ENCODE assay signal across 9 cellular contexts in the genomic region with DNA sequence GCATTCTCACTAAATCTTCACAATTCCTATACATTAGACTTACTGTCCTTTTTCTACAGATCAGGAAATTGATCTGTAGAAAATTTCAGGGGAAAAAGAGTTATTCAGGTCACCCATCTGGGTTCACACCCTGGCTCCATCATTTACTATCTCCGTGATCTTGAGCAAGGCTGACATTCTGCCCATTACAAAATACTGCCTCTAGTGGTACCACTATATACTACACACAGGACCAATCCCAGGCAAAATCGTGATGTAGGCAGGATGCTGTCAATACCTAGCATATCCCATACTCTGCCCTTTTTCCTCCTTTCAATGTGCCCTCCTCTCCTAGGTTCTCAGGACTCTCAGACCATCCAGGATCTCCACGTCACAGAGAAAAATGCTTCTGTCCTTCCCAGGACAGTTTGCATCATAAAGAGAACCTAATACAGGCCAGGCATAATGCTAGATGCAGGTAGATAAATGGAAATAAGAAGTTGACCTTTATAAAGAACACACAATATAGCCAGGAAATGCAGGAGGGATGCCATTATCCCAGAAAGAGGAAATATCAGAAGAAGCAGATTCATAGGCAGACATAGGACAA.
A peak's percentile ranks its signal among the peaks of the same experiment; 100 is the strongest.
DNase-seq lines count a peak whose midpoint lies in the region; ATAC-seq and TF ChIP-seq lines count a peak whose summit lies in the region.
"Had no signal": no experiment of that assay in that cellular context is flagged by ENCODE, and none has a peak within 500 bp of the region (broad histone marks: within the 10 kb centered on the region; RNA-seq: fewer than 3 reads in every experiment).

No MANE protein-coding gene starts in this region.

- no peaks in the 10 kb centered on the region for H3K9me3 Mint-ChIP-seq in glutamatergic neuron (ENCODE audit: unreplicated experiment)
- H3K9me3 Mint-ChIP-seq in activated T-cell treated with anti-CD3 and anti-CD28 coated beads, Interleukin-2, amount 50 U/mL, for 4 hours, result peaks cover 4% of the 10 kb centered on the region

- POLR2A ChIA-PET in BJ (lab: Charles Lee), result no interaction called here
- POLR2A ChIA-PET in PC-3 (lab: Charles Lee; ENCODE audit: unreplicated experiment), result no interaction called here

- BruUV-seq in PC-3 (replicated peaks; lab: Mats Ljungman, UMichigan), result no TSS peak

- CTCF ChIA-PET in BJ (lab: Yijun Ruan, JAX) (interaction anchor here (2.3 kb wide), 1 partner anchor 13 kb away, joined by 9 read pairs; no protein-coding TSS in a partner anchor), PC-3 (lab: Charles Lee) (no interaction called here)

- no peaks in the 10 kb centered on the region for H3F3A ChIP-seq in PC-3 (ENCODE audit: low read length, unreplicated experiment)

- peaks cover 2% of the 10 kb centered on the region for H3K27me3 Mint-ChIP-seq in glutamatergic neuron (ENCODE audit: unreplicated experiment)
- no peaks in the 10 kb centered on the region for H3K27me3 Mint-ChIP-seq in activated T-cell treated with anti-CD3 and anti-CD28 coated beads, Interleukin-2, amount 50 U/mL, for 4 hours (ENCODE audit: low read depth)

- H3K4me2 ChIP-seq in PC-3 (ENCODE audit: low read length), result no peak overlapping the region

- H3K27ac ChIP-seq in PC-3 (ENCODE audit: low read length), result no peak overlapping the region
- H3K27ac ChIP-seq: SK-N-MC had no signal

- no peak overlapping the region for H3K4me3 Mint-ChIP-seq in glutamatergic neuron (ENCODE audit: unreplicated experiment)
- no peak overlapping the region for H3K4me3 Mint-ChIP-seq in activated T-cell treated with anti-CD3 and anti-CD28 coated beads, Interleukin-2, amount 50 U/mL, for 4 hours

- H3K9me3 ChIP-seq in PC-3 (ENCODE audit: low read length), result no peaks in the 10 kb centered on the region

- ATAC-seq in GM18520 (IDR thresholded peaks at IDR 0.05; ENCODE audit: unreplicated experiment), result peak; percentile 53
- ATAC-seq in HG02981 (IDR thresholded peaks at IDR 0.05; ENCODE audit: unreplicated experiment), result peak; percentile 80
- peak; percentile 20; the same call in 1 of the 2 replicates for ATAC-seq in PC-3
- ATAC-seq in activated T-cell treated with anti-CD3 and anti-CD28 coated beads, Interleukin-2, amount 50 U/mL, for 4 hours, result no peak

- no peak for DNase-seq in BJ (ENCODE audit: low read depth)
- DNase-seq in PC-3, result peak; percentile 36
- DNase-seq in glutamatergic neuron, result no peak
- DNase-seq in activated T-cell treated with anti-CD3 and anti-CD28 coated beads, Interleukin-2, amount 50 U/mL, for 4 hours, result no peak
- DNase-seq in stimulated activated naive CD4-positive, alpha-beta T cell (lab: John Stamatoyannopoulos, UW), result no peak
- no peak for DNase-seq in NCI-H2227 (lab: John Stamatoyannopoulos, UW; ENCODE audit: unreplicated experiment)

- H3K9ac ChIP-seq in PC-3 (ENCODE audit: low read length), result no peak overlapping the region

- H4K20me1 ChIP-seq in PC-3 (ENCODE audit: low read length), result no peaks in the 10 kb centered on the region

- no peak overlapping the region for H3K4me3 ChIP-seq in BJ (ENCODE audit: low read depth, low read length)
- no peak overlapping the region for H3K4me3 ChIP-seq in PC-3 (ENCODE audit: low read length)
- H3K4me3 ChIP-seq: SK-N-MC had no signal

- intact Hi-C loops in PC-3 (cut with micrococcal nuclease), result no loop called here

- no peaks in the 10 kb centered on the region for H3K4me1 ChIP-seq in PC-3 (ENCODE audit: insufficient read depth, low read length)

- no peaks in the 10 kb centered on the region for H3K79me2 ChIP-seq in PC-3 (ENCODE audit: low read length)

- H3K4me1 Mint-ChIP-seq in glutamatergic neuron (ENCODE audit: low read depth, unreplicated experiment), result no peaks in the 10 kb centered on the region
- H3K4me1 Mint-ChIP-seq in activated T-cell treated with anti-CD3 and anti-CD28 coated beads, Interleukin-2, amount 50 U/mL, for 4 hours (ENCODE audit: low read depth), result no peaks in the 10 kb centered on the region

- no peaks in the 10 kb centered on the region for H3K9me2 ChIP-seq in PC-3 (replicated peaks; ENCODE audit: low read length)

- H3K36me3 Mint-ChIP-seq in glutamatergic neuron (ENCODE audit: unreplicated experiment), result no peaks in the 10 kb centered on the region
- H3K36me3 Mint-ChIP-seq in activated T-cell treated with anti-CD3 and anti-CD28 coated beads, Interleukin-2, amount 50 U/mL, for 4 hours (ENCODE audit: insufficient read depth), result no peaks in the 10 kb centered on the region

- TF ChIP-seq CTCF in BJ (IDR thresholded peaks at IDR 0.05; ENCODE audit: insufficient read depth, low read depth, low read length) (peak; percentile 66), PC-3 (conservative IDR thresholded peaks at IDR 0.05; ENCODE audit: low read depth, low read length) (peak; percentile 64), glutamatergic neuron (IDR thresholded peaks at IDR 0.05; ENCODE audit: partially characterized antibody, unreplicated experiment) (peak; percentile 81)

- H3K27me3 ChIP-seq in BJ (ENCODE audit: control insufficient read depth, insufficient read depth, low read length) (no peaks in the 10 kb centered on the region), PC-3 (ENCODE audit: low read length) (no peaks in the 10 kb centered on the region)

- H3K36me3 ChIP-seq in BJ (ENCODE audit: control insufficient read depth, insufficient read depth, low read length) (no peaks in the 10 kb centered on the region), PC-3 (ENCODE audit: low read depth, low read length) (no peaks in the 10 kb centered on the region)

- no peak overlapping the region for H3K27ac Mint-ChIP-seq in glutamatergic neuron (ENCODE audit: unreplicated experiment)

- no peak overlapping the region for H2AFZ ChIP-seq in PC-3 (ENCODE audit: low read length)

Comparison
In these comparisons a context has a peak if more than half of its experiments do, and no peak if none do; other contexts are left out.
1. ATAC-seq: peak in GM18520 (single experiment), HG02981 (single experiment) and PC-3 (single experiment); none in activated T-cell treated with anti-CD3 and anti-CD28 coated beads, Interleukin-2, amount 50 U/mL, for 4 hours (0 of 2).
2. Peak in every context shown above with its lines, with median percentiles within 50 percentile points of each other: CTCF ChIP-seq.